Comparison of ENCODE assay signal across 6 cellular contexts in genomic region chr3:171814662-171815061, GRCh38. TPM values are rescaled to one million over a fixed set of nuclear protein-coding genes. Genes with fewer than 3 reads are reported as not detected.
"Had no signal": no experiment of that assay in that cellular context is flagged by ENCODE, and none has a peak within 500 bp of the region (broad histone marks: within the 10 kb centered on the region; RNA-seq: fewer than 3 reads in every experiment).

No MANE protein-coding gene starts in this region.

RNA-seq across cellular contexts. Expression of gene PLD1, which starts 4.4 kb away (rescaled TPM):
- polyA plus RNA-seq: IgD-negative memory B cell had no signal

RNA-seq across cellular contexts. Expression of gene TMEM212, which starts 28.5 kb away (rescaled TPM):
- total RNA-seq: GM23248, H4, H7, HepG2, HT1080 had no signal
- polyA plus RNA-seq: GM23248, HepG2, IgD-negative memory B cell had no signal
